27 cellular contexts compared by ENCODE assay signal in the genomic region with DNA sequence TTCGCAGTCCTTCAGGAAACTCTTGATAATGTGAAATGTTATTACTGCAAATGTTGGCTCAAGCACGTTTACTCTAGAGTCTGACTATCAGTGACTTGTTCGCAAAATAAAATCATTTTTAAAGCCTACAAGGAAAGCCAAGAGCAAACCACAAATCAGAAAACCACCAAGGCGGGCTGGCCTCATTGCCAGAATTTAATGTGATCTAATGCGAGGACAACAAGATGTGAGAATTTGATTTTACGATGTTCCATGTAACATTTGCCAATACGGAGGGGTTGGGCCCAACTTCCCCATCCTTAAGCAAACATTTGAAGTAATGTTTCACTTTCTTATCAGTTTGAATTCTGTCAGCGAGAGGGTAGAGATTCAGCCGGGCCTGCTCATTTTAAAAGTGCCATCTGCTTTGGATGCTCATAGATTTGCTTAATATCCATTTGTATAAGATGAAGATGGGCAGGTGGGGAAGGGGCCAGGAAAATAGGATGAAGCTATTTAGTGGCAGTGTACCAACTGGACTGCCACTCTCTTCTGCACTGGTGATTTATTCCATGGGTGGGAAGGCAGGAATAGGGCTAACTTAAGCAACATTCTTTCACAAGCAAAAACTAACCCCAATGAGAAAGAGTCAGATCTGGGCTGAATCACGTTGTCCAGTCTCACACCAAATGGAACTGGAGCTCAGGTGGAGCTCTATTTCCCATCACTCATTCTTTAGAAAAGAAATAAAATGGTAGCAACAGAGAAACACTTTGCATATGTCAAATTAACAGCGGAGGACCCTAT.
A peak's percentile ranks its signal among the peaks of the same experiment; 100 is the strongest.
DNase-seq lines count a peak whose midpoint lies in the region; ATAC-seq and TF ChIP-seq lines count a peak whose summit lies in the region.
"Had no signal": no experiment of that assay in that cellular context is flagged by ENCODE, and none has a peak within 500 bp of the region (broad histone marks: within the 10 kb centered on the region; RNA-seq: fewer than 3 reads in every experiment).

No MANE protein-coding gene starts in this region.

- no peaks in the 10 kb centered on the region for H3K9me2 ChIP-seq in hepatocyte (replicated peaks; ENCODE audit: insufficient read depth)

- TF ChIP-seq CTCF in coronary artery (IDR thresholded peaks at IDR 0.05) (no peak), hepatocyte (IDR thresholded peaks at IDR 0.05; ENCODE audit: poor library complexity) (no peak), thoracic aorta (IDR thresholded peaks at IDR 0.05) (no peak), osteocyte (IDR thresholded peaks at IDR 0.05) (no peak), stomach (IDR thresholded peaks at IDR 0.05) (no peak)

- no peaks in the 10 kb centered on the region for H3K9me3 ChIP-seq in hepatocyte (ENCODE audit: low read depth)
- H3K9me3 ChIP-seq in thoracic aorta = no peaks in the 10 kb centered on the region
- no peaks in the 10 kb centered on the region for H3K9me3 ChIP-seq in stomach
- H3K9me3 ChIP-seq: pancreas had no signal

- intact Hi-C loops in stomach (cut with DNase I; ENCODE audit: low total_unique reads) = no loop called here

- H3K36me3 Mint-ChIP-seq in osteocyte (ENCODE audit: unreplicated experiment) = no peaks in the 10 kb centered on the region
- H3K36me3 Mint-ChIP-seq: CD8-positive, alpha-beta memory T cell had no signal

- H4K20me1 ChIP-seq in hepatocyte (ENCODE audit: insufficient read depth, poor library complexity, severe bottlenecking) = no peaks in the 10 kb centered on the region

- ATAC-seq in thoracic aorta (ENCODE audit: insufficient number of reproducible peaks, low FRiP score, low read depth) (no peak), GM21360 (IDR thresholded peaks at IDR 0.05; ENCODE audit: unreplicated experiment) (no peak)
- ATAC-seq: foreskin keratinocyte; pancreas; PC-3; stimulated activated naive CD8-positive, alpha-beta T cell treated with anti-CD3 and anti-CD28 coated beads, Interleukin-15, Interleukin-2, amounts not matched to agents 100 U/mL and 50 U/mL, for 24 hours; T-helper 17 cell had no signal

- H2AFZ ChIP-seq in hepatocyte = no peak overlapping the region

- H3K27me3 ChIP-seq in hepatocyte = no peaks in the 10 kb centered on the region
- H3K27me3 ChIP-seq in thoracic aorta (replicated peaks; ENCODE audit: insufficient read depth) = no peaks in the 10 kb centered on the region
- no peaks in the 10 kb centered on the region for H3K27me3 ChIP-seq in stomach
- H3K27me3 ChIP-seq: brain microvascular endothelial cell, foreskin keratinocyte, heart right ventricle, pancreas had no signal

- no peaks in the 10 kb centered on the region for H3K4me1 Mint-ChIP-seq in osteocyte (ENCODE audit: unreplicated experiment)
- H3K4me1 Mint-ChIP-seq: CD8-positive, alpha-beta memory T cell; T-helper 17 cell had no signal

- H3K79me2 ChIP-seq in hepatocyte = no peaks in the 10 kb centered on the region

- H3K4me3 Mint-ChIP-seq in osteocyte (ENCODE audit: unreplicated experiment) = no peak overlapping the region
- H3K4me3 Mint-ChIP-seq: activated T-cell treated with anti-CD3 and anti-CD28 coated beads, Interleukin-2, amount 50 U/mL, for 24 hours; CD8-positive, alpha-beta memory T cell; T-helper 17 cell had no signal

- H3K4me1 ChIP-seq in hepatocyte (ENCODE audit: insufficient read depth) (peaks cover 5% of the 10 kb centered on the region), thoracic aorta (ENCODE audit: control insufficient read depth in 1 of 2, low read depth in 2 of 2) (peaks cover 4 to 16% of the 10 kb centered on the region in 2 donors), stomach (no peaks in the 10 kb centered on the region)
- H3K4me1 ChIP-seq: foreskin keratinocyte, pancreas had no signal

- peak; percentile 52 for DNase-seq in OCI-M1 (lab: John Stamatoyannopoulos, UW)
- DNase-seq in coronary artery (ENCODE audit: low spot score) = no peak
- DNase-seq in hepatocyte (ENCODE audit: low spot score) = peak; percentile 10
- no peak for DNase-seq in thoracic aorta (ENCODE audit: low spot score)
- DNase-seq in osteocyte (ENCODE audit: extremely low spot score, unreplicated experiment) = no peak
- DNase-seq in stomach = no peak
- DNase-seq: activated CD4-positive, CD25-positive, alpha-beta regulatory T cell; activated gamma-delta T cell; activated T-cell treated with anti-CD3 and anti-CD28 coated beads, Interleukin-2, amount 50 U/mL, for 24 hours; brain microvascular endothelial cell; CD8-positive, alpha-beta memory T cell; DMS 273 treated with DMSO at 0.1 percent for 48 hours; EL; foreskin keratinocyte; heart right ventricle; MM.1S; NCI-H1105 treated with DMSO at 0.1 percent for 48 hours; NCI-H2029; NCI-H524 treated with DMSO at 0.1 percent for 48 hours; pancreas; PC-3; stimulated activated CD4-positive, alpha-beta T cell treated with anti-CD3 and anti-CD28 coated beads, Interleukin-2, amount 100 ng/mL, for 24 hours; stimulated activated naive CD8-positive, alpha-beta T cell treated with anti-CD3 and anti-CD28 coated beads, Interleukin-15, Interleukin-2, amounts not matched to agents 100 U/mL and 50 U/mL, for 24 hours; T-helper 17 cell had no signal

- H3K27ac ChIP-seq in coronary artery = peak overlapping the region in 1 of 2 donors; percentile 26
- peak overlapping the region; percentile 69 for H3K27ac ChIP-seq in hepatocyte
- peak overlapping the region in 1 of 2 donors; percentile 42 for H3K27ac ChIP-seq in thoracic aorta
- H3K27ac ChIP-seq in stomach = no peak overlapping the region
- H3K27ac ChIP-seq: brain microvascular endothelial cell, foreskin keratinocyte, heart right ventricle, HL-60, KMS-11, pancreas had no signal

- TF ChIP-seq EP300 in stomach (IDR thresholded peaks at IDR 0.05) = no peak

- H3K4me2 ChIP-seq in hepatocyte = peak overlapping the region; percentile 53
- H3K4me2 ChIP-seq: KMS-11 had no signal

- H3K9me3 Mint-ChIP-seq in osteocyte (ENCODE audit: unreplicated experiment) = peaks cover under 1% of the 10 kb centered on the region
- H3K9me3 Mint-ChIP-seq: activated T-cell treated with anti-CD3 and anti-CD28 coated beads, Interleukin-2, amount 50 U/mL, for 24 hours had no signal

- H3K4me3 ChIP-seq in coronary artery (peak overlapping the region; percentile 51), hepatocyte (no peak overlapping the region), thoracic aorta (peak overlapping the region; percentile 11), stomach (no peak overlapping the region)
- H3K4me3 ChIP-seq: heart right ventricle, pancreas had no signal

- no peak for TF ChIP-seq POLR2A in stomach (IDR thresholded peaks at IDR 0.05)

- no peaks in the 10 kb centered on the region for H3K27me3 Mint-ChIP-seq in osteocyte (ENCODE audit: unreplicated experiment)
- H3K27me3 Mint-ChIP-seq: activated T-cell treated with anti-CD3 and anti-CD28 coated beads, Interleukin-2, amount 50 U/mL, for 24 hours; T-helper 17 cell had no signal

- WGBS in hepatocyte (ENCODE audit: low lambda C conversion rate, missing lambda C conversion rate) = 40% methylated on average over 11 of the region's 11 CpGs
- 49 to 59% (median 52%) methylated on average over 11 of the region's 11 CpGs for WGBS in stomach, 5 donors

- no peak overlapping the region for H3K27ac Mint-ChIP-seq in osteocyte (ENCODE audit: unreplicated experiment)
- H3K27ac Mint-ChIP-seq: activated T-cell treated with anti-CD3 and anti-CD28 coated beads, Interleukin-2, amount 50 U/mL, for 24 hours; CD8-positive, alpha-beta memory T cell; T-helper 17 cell had no signal

- no peaks in the 10 kb centered on the region for H3K36me3 ChIP-seq in hepatocyte (replicated peaks; ENCODE audit: insufficient read depth, low read depth)
- no peaks in the 10 kb centered on the region for H3K36me3 ChIP-seq in thoracic aorta
- no peaks in the 10 kb centered on the region for H3K36me3 ChIP-seq in stomach
- H3K36me3 ChIP-seq: brain microvascular endothelial cell, heart right ventricle, pancreas had no signal

Comparison
In these comparisons a context has a peak if more than half of its experiments do, and no peak if none do; other contexts are left out.
1. DNase-seq: peak in OCI-M1 (single experiment) and hepatocyte (single experiment); none in coronary artery (single experiment), thoracic aorta (single experiment), osteocyte (single experiment) and stomach (single experiment).
2. H3K4me3 ChIP-seq: peak in coronary artery (single experiment) and thoracic aorta (single experiment); none in hepatocyte (single experiment) and stomach (0 of 4).